In genomic region chr3:100706365-100706764, GRCh38 we compare ENCODE assay signal across 27 cellular contexts. TPM values are rescaled to one million over a fixed set of nuclear protein-coding genes. Genes with fewer than 3 reads are reported as not detected.
DNase-seq lines count a peak whose midpoint lies in the region; ATAC-seq and TF ChIP-seq lines count a peak whose summit lies in the region.
"Had no signal": no experiment of that assay in that cellular context is flagged by ENCODE, and none has a peak within 500 bp of the region (broad histone marks: within the 10 kb centered on the region; RNA-seq: fewer than 3 reads in every experiment).

No MANE protein-coding gene starts in this region.

- TF ChIP-seq CTCF in PC-3 (conservative IDR thresholded peaks at IDR 0.05; ENCODE audit: low read depth, low read length) (no peak), cardiac fibroblast (IDR thresholded peaks at IDR 0.05; ENCODE audit: low read depth, low read length) (no peak), lower leg skin (IDR thresholded peaks at IDR 0.05) (no peak)

- DNase-seq in GM03348 (ENCODE audit: low spot score) = peak; percentile 18
- peak; percentile 14 for DNase-seq in PC-3
- DNase-seq in cardiac fibroblast (ENCODE audit: low read depth in 2 of 2) = peak; percentile 33 to 74
- peak; percentile 42 to 82 for DNase-seq in trophoblast cell
- no peak for DNase-seq in lower leg skin (ENCODE audit: low spot score in 2 of 2)
- DNase-seq: activated CD4-positive, alpha-beta T cell treated with anti-CD3 and anti-CD28 coated beads, Interleukin-2, amount 10 ng/mL, durations not matched to agents 24 days and 14 days; activated effector memory CD4-positive, alpha-beta T cell treated with Interleukin-2 at 50 U/mL for 16 hours; activated T-cell treated with anti-CD3 and anti-CD28 coated beads, Interleukin-2, amount 50 U/mL, for 1 hour; aorta; caudate nucleus; cortex of kidney; effector memory CD8-positive, alpha-beta T cell; erythroblast; lower lobe of right lung; NCI-H1092 treated with DMSO at 0.1 percent for 48 hours; NCI-H1694 treated with DMSO at 0.1 percent for 48 hours; NCI-H446 treated with DMSO at 0.1 percent for 48 hours; RPMI8226; small intestine; stimulated activated CD4-positive, alpha-beta T cell treated with anti-CD3 and anti-CD28 coated beads, Interleukin-1b, Interleukin-23, amount 100 ng/mL, for 48 hours; T-helper 1 cell had no signal

- no peak overlapping the region for H2BK120ac ChIP-seq in trophoblast cell (ENCODE audit: insufficient read depth, low read length, poor library complexity)

- H3K79me2 ChIP-seq in PC-3 (ENCODE audit: low read length) (peaks cover 16% of the 10 kb centered on the region), trophoblast cell (ENCODE audit: control insufficient read depth, insufficient read depth, low read length, poor library complexity) (peaks cover 16% of the 10 kb centered on the region)

- H2AFZ ChIP-seq in PC-3 (ENCODE audit: low read length) (peak overlapping the region; percentile 27; the same call in 1 of the 2 replicates), trophoblast cell (ENCODE audit: insufficient read depth, low read length, poor library complexity) (no peak overlapping the region)

- H3K9me2 ChIP-seq in PC-3 (replicated peaks; ENCODE audit: low read length) = no peaks in the 10 kb centered on the region

- no peak overlapping the region for H3K4me2 ChIP-seq in PC-3 (ENCODE audit: low read length)
- no peak overlapping the region for H3K4me2 ChIP-seq in trophoblast cell (ENCODE audit: low read length)

- H3K23ac ChIP-seq in trophoblast cell (ENCODE audit: low read length) = no peak overlapping the region

- H3K18ac ChIP-seq in trophoblast cell (ENCODE audit: low read length) = no peak overlapping the region

- no peak overlapping the region for H2BK12ac ChIP-seq in trophoblast cell (ENCODE audit: low read length)

- no peak overlapping the region for H3K14ac ChIP-seq in trophoblast cell (ENCODE audit: low read length)

- H3K9ac ChIP-seq in PC-3 (ENCODE audit: low read length) = no peak overlapping the region
- no peak overlapping the region for H3K9ac ChIP-seq in trophoblast cell (ENCODE audit: low read length)

- no peak for TF ChIP-seq POLR2A in lower leg skin (IDR thresholded peaks at IDR 0.05)

- no peak overlapping the region for H4K91ac ChIP-seq in trophoblast cell (ENCODE audit: low read depth, low read length)

- no peak overlapping the region for H3K4ac ChIP-seq in trophoblast cell (ENCODE audit: low read depth, low read length)

- intact Hi-C loops in PC-3 (cut with micrococcal nuclease) = no loop called here
- intact Hi-C loops in lower leg skin (cut with DNase I; ENCODE audit: low total_unique reads) = no loop called here

- H3K79me1 ChIP-seq in trophoblast cell (ENCODE audit: low read length) = peaks cover 9% of the 10 kb centered on the region

- POLR2A ChIA-PET in PC-3 (lab: Charles Lee; ENCODE audit: unreplicated experiment) = no interaction called here

- H3K4me1 ChIP-seq in PC-3 (ENCODE audit: insufficient read depth, low read length) (peaks cover 22% of the 10 kb centered on the region), trophoblast cell (ENCODE audit: control insufficient read depth in 1 of 2, insufficient read depth in 2 of 2, low read length in 2 of 2) (peaks cover 0 to 3% of the 10 kb centered on the region in 2 experiments)

- no peak overlapping the region for H4K8ac ChIP-seq in trophoblast cell (ENCODE audit: low read depth, low read length)

- H2BK5ac ChIP-seq in trophoblast cell (ENCODE audit: low read depth, low read length, poor library complexity) = no peak overlapping the region

- no CpG with 5 or more reads among the region's 3 CpGs for WGBS in trophoblast cell (ENCODE audit: extremely low coverage, insufficient coverage, insufficient read length)
- 36 to 49% methylated on average over 3 of the region's 3 CpGs for WGBS in lower leg skin, 2 donors

- no peak for ATAC-seq in PC-3
- no peak for ATAC-seq in HG03521 (IDR thresholded peaks at IDR 0.05; ENCODE audit: unreplicated experiment)
- no peak for ATAC-seq in GM19463 (IDR thresholded peaks at IDR 0.05; ENCODE audit: unreplicated experiment)
- ATAC-seq: effector memory CD8-positive, alpha-beta T cell; lower lobe of right lung; natural killer cell treated with Interleukin-12 subunit alpha and Interleukin-12 subunit beta and Interleukin-15 and Interleukin-18, amount 100 ng/mL, for 72 hours; WTC11 had no signal

- CTCF ChIA-PET in PC-3 (lab: Charles Lee) = no interaction called here

- H4K12ac ChIP-seq in trophoblast cell (ENCODE audit: low read depth, low read length) = no peak overlapping the region

- no peaks in the 10 kb centered on the region for H3F3A ChIP-seq in PC-3 (ENCODE audit: low read length, unreplicated experiment)

- H3K4me3 ChIP-seq in PC-3 (ENCODE audit: low read length) (no peak overlapping the region), cardiac fibroblast (replicated peaks in 1 of 2; ENCODE audit: low read depth in 2 of 2, low read length in 2 of 2) (no peak overlapping the region), trophoblast cell (ENCODE audit: low read depth, low read length) (no peak overlapping the region), lower leg skin (ENCODE audit: low read depth, poor library complexity, severe bottlenecking) (no peak overlapping the region)
- H3K4me3 ChIP-seq: lower lobe of right lung, SJSA1, thoracic aorta had no signal

- H4K20me1 ChIP-seq in PC-3 (ENCODE audit: low read length) = peaks cover 12% of the 10 kb centered on the region

- H3K36me3 ChIP-seq in PC-3 (ENCODE audit: low read depth, low read length) (peaks cover 2% of the 10 kb centered on the region; the same call in 1 of the 2 replicates), trophoblast cell (ENCODE audit: control insufficient read depth in 1 of 2, insufficient read depth in 2 of 2, low read length in 2 of 2) (peaks cover 0 to 3% of the 10 kb centered on the region in 2 experiments)
- H3K36me3 ChIP-seq: lower lobe of right lung, thoracic aorta had no signal

- H3K27ac ChIP-seq in PC-3 (ENCODE audit: low read length) = no peak overlapping the region
- H3K27ac ChIP-seq in trophoblast cell (ENCODE audit: low read depth, low read length) = no peak overlapping the region
- H3K27ac ChIP-seq: lower lobe of right lung, SJSA1, thoracic aorta had no signal

- no peak overlapping the region for H2AK5ac ChIP-seq in trophoblast cell (ENCODE audit: low read length)

- H3K9me3 ChIP-seq in PC-3 (ENCODE audit: low read length) (no peaks in the 10 kb centered on the region), trophoblast cell (ENCODE audit: insufficient read depth, low read depth, low read length) (no peaks in the 10 kb centered on the region)
- H3K9me3 ChIP-seq: lower lobe of right lung, SJSA1, thoracic aorta had no signal

- H3K27me3 ChIP-seq in PC-3 (ENCODE audit: low read length) = no peaks in the 10 kb centered on the region
- H3K27me3 ChIP-seq in trophoblast cell (ENCODE audit: insufficient read depth, low read length) = no peaks in the 10 kb centered on the region
- H3K27me3 ChIP-seq: SJSA1 had no signal

- no TSS peak for BruUV-seq in PC-3 (replicated peaks; lab: Mats Ljungman, UMichigan)

RNA-seq across cellular contexts. Expression of gene TFG, which starts 2.9 kb away (rescaled TPM):
- total RNA-seq in PC-3 (2014; rRNA removed) (97.9 and 106 TPM in 2 replicates), lower leg skin (10 to 100 TPM; 61.0 to 67.9 (median 66.9) TPM)
- 175 TPM in 2 replicates for polyA plus RNA-seq in trophoblast cell (2013)

Comparison
In these comparisons a context has a peak if more than half of its experiments do, and no peak if none do; other contexts are left out.
1. DNase-seq: peak in GM03348 (single experiment), PC-3 (single experiment), cardiac fibroblast (2 of 2) and trophoblast cell (2 of 2); none in lower leg skin (0 of 2).